Comparison of ENCODE assay signal across 16 cellular contexts in the genomic region with DNA sequence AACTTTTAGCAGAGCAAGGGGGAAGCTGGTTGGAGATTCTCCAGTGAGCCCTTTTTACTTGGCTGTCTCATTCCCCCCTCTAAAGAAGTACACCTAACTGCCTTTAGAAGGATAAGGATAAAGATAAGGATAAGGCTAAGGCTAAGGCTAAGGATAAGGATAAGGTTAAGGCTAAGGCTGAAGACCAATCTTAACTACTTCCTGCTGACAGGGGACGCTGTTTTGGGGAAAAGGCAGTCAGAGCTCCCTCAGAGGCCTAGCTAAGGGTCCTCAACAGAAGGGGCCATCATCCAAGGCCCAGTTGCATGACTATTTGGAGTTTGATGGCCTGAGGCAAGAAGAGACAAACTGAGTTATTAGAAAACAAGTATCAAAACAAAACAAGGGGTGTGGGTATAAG.
DNase-seq lines count a peak whose midpoint lies in the region; ATAC-seq and TF ChIP-seq lines count a peak whose summit lies in the region.
"Had no signal": no experiment of that assay in that cellular context is flagged by ENCODE, and none has a peak within 500 bp of the region (broad histone marks: within the 10 kb centered on the region; RNA-seq: fewer than 3 reads in every experiment).

No MANE protein-coding gene starts in this region.

- H3K4me3 Mint-ChIP-seq in GM23338: no peak overlapping the region
- H3K4me3 Mint-ChIP-seq in WTC11: no peak overlapping the region
- H3K4me3 Mint-ChIP-seq: CD14-positive monocyte; CD4-positive, alpha-beta memory T cell had no signal

- TF ChIP-seq CTCF in GM23338 (conservative IDR thresholded peaks at IDR 0.05; ENCODE audit: low read depth in 2 of 2) (peak in 1 of 2 experiments; percentile 32; a peak in 3 of 4 replicates), WTC11 (IDR thresholded peaks at IDR 0.05) (no peak)

- H3K36me3 ChIP-seq in GM23338 (ENCODE audit: insufficient read depth): no peaks in the 10 kb centered on the region
- H3K36me3 ChIP-seq: BLaER1 had no signal

- no peak overlapping the region for H3K4me3 ChIP-seq in GM23338
- H3K4me3 ChIP-seq: BLaER1 had no signal

- H3F3A ChIP-seq in GM23338 (replicated peaks; ENCODE audit: low read depth): no peaks in the 10 kb centered on the region

- no peak overlapping the region for H2AFZ ChIP-seq in GM23338

- no peak for ATAC-seq in GM23338
- ATAC-seq in WTC11: peak; percentile 55; the same call in 1 of the 2 replicates
- ATAC-seq in HG02763 (IDR thresholded peaks at IDR 0.05; ENCODE audit: unreplicated experiment): no peak

- H4K20me1 ChIP-seq in GM23338 (replicated peaks; ENCODE audit: insufficient read depth): no peaks in the 10 kb centered on the region
- H4K20me1 ChIP-seq: BLaER1 had no signal

- no peaks in the 10 kb centered on the region for H3K79me2 ChIP-seq in GM23338 (replicated peaks; ENCODE audit: insufficient read depth)

- CTCF ChIA-PET in WTC11 (lab: Charles Lee): interaction anchor here (0.6 to 0.7 kb wide), 3 partner anchors 59 to 217 kb away, joined by 3 read pairs; no protein-coding TSS in a partner anchor

- peak; percentile 8 for DNase-seq in GM23338 (ENCODE audit: low spot score)
- DNase-seq in NCI-H82 treated with DMSO at 0.1 percent for 48 hours (lab: John Stamatoyannopoulos, UW; ENCODE audit: unreplicated experiment): peak; percentile 63
- DNase-seq in WTC11 (ENCODE audit: low spot score): no peak
- DNase-seq in SW480 (ENCODE audit: low spot score): no peak
- DNase-seq in retina: no peak
- no peak for DNase-seq in glomerular visceral epithelial cell (ENCODE audit: extremely low spot score)
- DNase-seq: 8988T; CD4-positive, alpha-beta memory T cell; DMS79 treated with DMSO at 0.1 percent for 48 hours; GF-D8; HCEC 1CT; IMR-90 had no signal

- H3K27ac Mint-ChIP-seq in GM23338: no peak overlapping the region
- no peak overlapping the region for H3K27ac Mint-ChIP-seq in WTC11
- H3K27ac Mint-ChIP-seq: CD14-positive monocyte; CD4-positive, alpha-beta memory T cell had no signal

- H3K4me1 ChIP-seq in GM23338 (ENCODE audit: insufficient read depth): no peaks in the 10 kb centered on the region
- H3K4me1 ChIP-seq: BLaER1 had no signal

- peaks cover 3% of the 10 kb centered on the region; the same call in 1 of the 2 replicates for H3K9me2 ChIP-seq in GM23338 (ENCODE audit: insufficient read depth)

- POLR2A ChIA-PET in WTC11 (lab: Charles Lee): no interaction called here

- H3K9me3 Mint-ChIP-seq in GM23338: no peaks in the 10 kb centered on the region
- 0 out of 2 replicates have a peak, but pooled peaks cover 2% of the 10 kb centered on the region for H3K9me3 Mint-ChIP-seq in WTC11

- H3K36me3 Mint-ChIP-seq in GM23338 (ENCODE audit: low read depth): no peaks in the 10 kb centered on the region
- H3K36me3 Mint-ChIP-seq in WTC11: no peaks in the 10 kb centered on the region
- H3K36me3 Mint-ChIP-seq: CD14-positive monocyte; CD4-positive, alpha-beta memory T cell had no signal

- H3K27me3 ChIP-seq in GM23338 (ENCODE audit: insufficient read depth): no peaks in the 10 kb centered on the region
- H3K27me3 ChIP-seq: BLaER1 had no signal

- H3K27ac ChIP-seq in GM23338 (ENCODE audit: low read depth): no peak overlapping the region
- H3K27ac ChIP-seq: BLaER1, HL-60 had no signal

- no peak overlapping the region for H3K4me2 ChIP-seq in GM23338
- H3K4me2 ChIP-seq: BLaER1 had no signal

- H3K4me1 Mint-ChIP-seq in GM23338: no peaks in the 10 kb centered on the region
- H3K4me1 Mint-ChIP-seq in WTC11: no peaks in the 10 kb centered on the region
- H3K4me1 Mint-ChIP-seq: CD14-positive monocyte; CD4-positive, alpha-beta memory T cell had no signal

- H3K27me3 Mint-ChIP-seq in GM23338 (ENCODE audit: insufficient read depth, low read depth, poor library complexity) (no peaks in the 10 kb centered on the region), WTC11 (ENCODE audit: low read depth) (no peaks in the 10 kb centered on the region)
- H3K27me3 Mint-ChIP-seq: CD4-positive, alpha-beta memory T cell had no signal

TF ChIP-seq in GM23338, 12 proteins besides CTCF, POLR2A, EP300 and RAD21:
- TF ChIP-seq STAT1 (IDR thresholded peaks at IDR 0.05; ENCODE audit: unreplicated experiment): no peak
- no peak for TF ChIP-seq ZNF114 (CRISPR knock-in tag; IDR thresholded peaks at IDR 0.05)
- TF ChIP-seq CREB1 (CRISPR knock-in tag; IDR thresholded peaks at IDR 0.05; ENCODE audit: low read depth): no peak
- TF ChIP-seq EZH2phosphoT487 (IDR thresholded peaks at IDR 0.05; ENCODE audit: unreplicated experiment): no peak
- TF ChIP-seq, protein P1, sequence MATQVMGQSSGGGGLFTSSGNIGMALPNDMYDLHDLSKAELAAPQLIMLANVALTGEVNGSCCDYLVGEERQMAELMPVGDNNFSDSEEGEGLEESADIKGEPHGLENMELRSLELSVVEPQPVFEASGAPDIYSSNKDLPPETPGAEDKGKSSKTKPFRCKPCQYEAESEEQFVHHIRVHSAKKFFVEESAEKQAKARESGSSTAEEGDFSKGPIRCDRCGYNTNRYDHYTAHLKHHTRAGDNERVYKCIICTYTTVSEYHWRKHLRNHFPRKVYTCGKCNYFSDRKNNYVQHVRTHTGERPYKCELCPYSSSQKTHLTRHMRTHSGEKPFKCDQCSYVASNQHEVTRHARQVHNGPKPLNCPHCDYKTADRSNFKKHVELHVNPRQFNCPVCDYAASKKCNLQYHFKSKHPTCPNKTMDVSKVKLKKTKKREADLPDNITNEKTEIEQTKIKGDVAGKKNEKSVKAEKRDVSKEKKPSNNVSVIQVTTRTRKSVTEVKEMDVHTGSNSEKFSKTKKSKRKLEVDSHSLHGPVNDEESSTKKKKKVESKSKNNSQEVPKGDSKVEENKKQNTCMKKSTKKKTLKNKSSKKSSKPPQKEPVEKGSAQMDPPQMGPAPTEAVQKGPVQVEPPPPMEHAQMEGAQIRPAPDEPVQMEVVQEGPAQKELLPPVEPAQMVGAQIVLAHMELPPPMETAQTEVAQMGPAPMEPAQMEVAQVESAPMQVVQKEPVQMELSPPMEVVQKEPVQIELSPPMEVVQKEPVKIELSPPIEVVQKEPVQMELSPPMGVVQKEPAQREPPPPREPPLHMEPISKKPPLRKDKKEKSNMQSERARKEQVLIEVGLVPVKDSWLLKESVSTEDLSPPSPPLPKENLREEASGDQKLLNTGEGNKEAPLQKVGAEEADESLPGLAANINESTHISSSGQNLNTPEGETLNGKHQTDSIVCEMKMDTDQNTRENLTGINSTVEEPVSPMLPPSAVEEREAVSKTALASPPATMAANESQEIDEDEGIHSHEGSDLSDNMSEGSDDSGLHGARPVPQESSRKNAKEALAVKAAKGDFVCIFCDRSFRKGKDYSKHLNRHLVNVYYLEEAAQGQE (IDR thresholded peaks at IDR 0.05; ENCODE audit: unreplicated experiment): no peak
- no peak for TF ChIP-seq ZNF331 (CRISPR knock-in tag; IDR thresholded peaks at IDR 0.05; ENCODE audit: low read depth)
- TF ChIP-seq EZH2 (IDR thresholded peaks at IDR 0.05; ENCODE audit: low read depth, unreplicated experiment): no peak
- no peak for TF ChIP-seq POLR2AphosphoS5 (IDR thresholded peaks at IDR 0.05; ENCODE audit: low read depth)
TF ChIP-seq in GM23338: peak in this region for 0.

TF ChIP-seq in WTC11, 78 proteins besides CTCF, POLR2A, EP300 and RAD21:
- no peak for TF ChIP-seq ZNF416 (CRISPR knock-in tag; IDR thresholded peaks at IDR 0.05)

Comparison
In these comparisons a context has a peak if more than half of its experiments do, and no peak if none do; other contexts are left out.
1. DNase-seq: peak in GM23338 (single experiment) and NCI-H82 treated with DMSO at 0.1 percent for 48 hours (single experiment); none in WTC11 (single experiment), SW480 (single experiment), retina (single experiment) and glomerular visceral epithelial cell (single experiment).